1 cellular context compared by ENCODE assay signal in the genomic region with DNA sequence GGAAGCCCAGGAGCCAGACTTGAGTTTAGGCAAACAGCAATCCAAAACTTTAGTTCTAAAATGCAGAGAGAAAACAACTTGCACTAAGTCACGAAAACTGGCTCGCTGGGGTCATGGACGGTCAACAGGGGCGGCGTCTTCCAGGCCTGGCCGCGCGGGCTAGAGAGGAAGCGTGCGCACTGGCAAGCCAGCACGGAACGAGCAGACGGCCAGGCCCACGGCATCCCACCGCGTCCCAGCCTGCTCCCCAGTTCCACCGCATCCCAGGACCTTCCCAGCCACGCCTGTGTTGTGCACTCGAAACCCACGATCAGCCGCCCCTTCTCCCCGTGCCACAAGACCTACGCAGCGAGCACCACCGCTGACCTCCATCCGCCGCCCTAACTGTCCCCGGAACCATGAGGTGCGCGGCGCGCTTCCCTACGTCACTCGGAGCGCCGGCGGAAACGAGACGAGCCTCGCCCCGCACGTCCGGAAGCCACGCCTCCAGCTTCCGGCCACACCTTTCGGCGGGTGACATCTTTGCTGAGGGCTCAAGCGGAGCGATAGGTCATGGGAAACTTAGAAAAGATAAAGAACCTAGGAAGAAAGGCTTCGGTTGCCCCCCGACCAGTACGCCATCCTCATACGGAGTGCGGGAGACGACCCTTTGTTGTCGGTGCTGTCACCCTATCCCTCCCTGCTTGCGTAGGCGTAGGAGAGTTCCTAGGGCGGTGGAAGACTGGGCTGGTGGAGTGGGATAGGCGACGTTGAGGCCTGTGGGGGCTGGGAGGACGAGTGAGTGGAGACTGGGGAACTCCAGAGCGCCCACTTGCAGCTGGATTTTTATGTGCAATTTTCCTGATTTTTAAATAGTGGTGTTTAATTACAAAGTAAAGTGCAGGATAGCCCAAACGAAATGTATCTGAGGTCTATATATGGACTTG.
TF ChIP-seq lines count a peak whose summit lies in the region.

Gene TBRG4, minus strand, starts transcription at position 400 of the 926 bp plus-strand sequence. CDS start 2,460 bp downstream, outside the sequence.

TF ChIP-seq in HEK293, 187 proteins besides CTCF, POLR2A, EP300 and RAD21 (continued from another document):
- TF ChIP-seq, protein P1, sequence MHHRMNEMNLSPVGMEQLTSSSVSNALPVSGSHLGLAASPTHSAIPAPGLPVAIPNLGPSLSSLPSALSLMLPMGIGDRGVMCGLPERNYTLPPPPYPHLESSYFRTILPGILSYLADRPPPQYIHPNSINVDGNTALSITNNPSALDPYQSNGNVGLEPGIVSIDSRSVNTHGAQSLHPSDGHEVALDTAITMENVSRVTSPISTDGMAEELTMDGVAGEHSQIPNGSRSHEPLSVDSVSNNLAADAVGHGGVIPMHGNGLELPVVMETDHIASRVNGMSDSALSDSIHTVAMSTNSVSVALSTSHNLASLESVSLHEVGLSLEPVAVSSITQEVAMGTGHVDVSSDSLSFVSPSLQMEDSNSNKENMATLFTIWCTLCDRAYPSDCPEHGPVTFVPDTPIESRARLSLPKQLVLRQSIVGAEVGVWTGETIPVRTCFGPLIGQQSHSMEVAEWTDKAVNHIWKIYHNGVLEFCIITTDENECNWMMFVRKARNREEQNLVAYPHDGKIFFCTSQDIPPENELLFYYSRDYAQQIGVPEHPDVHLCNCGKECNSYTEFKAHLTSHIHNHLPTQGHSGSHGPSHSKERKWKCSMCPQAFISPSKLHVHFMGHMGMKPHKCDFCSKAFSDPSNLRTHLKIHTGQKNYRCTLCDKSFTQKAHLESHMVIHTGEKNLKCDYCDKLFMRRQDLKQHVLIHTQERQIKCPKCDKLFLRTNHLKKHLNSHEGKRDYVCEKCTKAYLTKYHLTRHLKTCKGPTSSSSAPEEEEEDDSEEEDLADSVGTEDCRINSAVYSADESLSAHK (tag by site-specific recombination; IDR thresholded peaks at IDR 0.05), result no peak
- no peak for TF ChIP-seq ZNF571 (tag by site-specific recombination; IDR thresholded peaks at IDR 0.05)
- TF ChIP-seq ZNF391 (tag by site-specific recombination; IDR thresholded peaks at IDR 0.05; ENCODE audit: borderline replicate concordance, low read depth), result no peak
- peak; percentile 48; the same call in 1 of the 2 replicates for TF ChIP-seq EGR2 (tag by site-specific recombination; IDR thresholded peaks at IDR 0.05; ENCODE audit: low read depth)
- TF ChIP-seq ZBTB7A (tag by site-specific recombination; IDR thresholded peaks at IDR 0.05; ENCODE audit: low read depth), result no peak
- no peak for TF ChIP-seq OSR2 (tag by site-specific recombination; IDR thresholded peaks at IDR 0.05)
- TF ChIP-seq GLI4 (tag by site-specific recombination; IDR thresholded peaks at IDR 0.05), result no peak
